Comparison of ENCODE assay signal across 29 cellular contexts in the genomic region with DNA sequence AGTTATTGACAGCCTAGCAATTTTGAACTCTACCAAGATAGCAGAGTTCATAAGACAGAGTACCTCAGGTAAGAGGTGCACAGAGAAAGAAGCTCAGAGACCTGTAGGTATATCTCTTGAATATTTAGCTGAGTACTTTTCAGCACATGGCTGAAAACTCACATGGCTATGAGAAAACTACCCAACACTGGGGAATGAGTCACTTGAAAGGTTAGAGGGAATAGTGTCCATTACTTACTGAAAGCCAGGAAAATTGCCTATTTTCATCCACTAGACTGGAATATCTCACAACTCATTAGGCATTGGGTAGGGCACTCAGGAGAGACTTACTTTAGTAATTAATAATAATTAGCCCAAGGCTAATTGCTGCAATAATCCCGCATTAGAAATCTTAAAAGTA. TPM values are rescaled to one million over a fixed set of nuclear protein-coding genes. Genes with fewer than 3 reads are reported as not detected.
"Had no signal": no experiment of that assay in that cellular context is flagged by ENCODE, and none has a peak within 500 bp of the region (broad histone marks: within the 10 kb centered on the region; RNA-seq: fewer than 3 reads in every experiment).

No MANE protein-coding gene starts in this region.

- ATAC-seq: activated naive CD4-positive, alpha-beta T cell treated with anti-CD3 and anti-CD28 coated beads, Interleukin-2, amount 50 U/mL, for 72 hours; activated naive CD8-positive, alpha-beta T cell treated with anti-CD3 and anti-CD28 coated beads, Interleukin-2, amount 50 U/mL, for 24 hours; activated T-cell treated with anti-CD3 and anti-CD28 coated beads, Interleukin-2, amount 50 U/mL, for 4 hours; body of pancreas; T-cell had no signal

- H3K36me3 ChIP-seq: ascending aorta had no signal

- H3K9me3 ChIP-seq: ascending aorta, body of pancreas had no signal

- DNase-seq: activated CD4-positive, alpha-beta memory T cell treated with anti-CD3 and anti-CD28 coated beads for 36 hours; activated CD4-positive, alpha-beta T cell treated with anti-CD3 and anti-CD28 coated beads, Interleukin-2, amount 10 ng/mL, durations not matched to agents 7 days and 5 days; activated CD4-positive, CD25-positive, alpha-beta regulatory T cell; activated CD8-positive, alpha-beta memory T cell treated with anti-CD3 and anti-CD28 coated beads for 24 hours; activated effector memory CD4-positive, alpha-beta T cell treated with anti-CD3 and anti-CD28 coated beads, Interleukin-2, amount 50 U/mL, for 16 hours; activated naive CD4-positive, alpha-beta T cell treated with Interleukin-2 at 50 U/mL for 16 hours; activated naive CD8-positive, alpha-beta T cell treated with anti-CD3 and anti-CD28 coated beads, Interleukin-2, amount 50 U/mL, for 24 hours; activated T-cell treated with anti-CD3 and anti-CD28 coated beads, Interleukin-2, amount 50 U/mL, for 4 hours; amniotic stem cell; body of pancreas; central memory CD4-positive, alpha-beta T cell; MG63; MV-4-11; NCI-H1092 treated with DMSO at 0.1 percent for 48 hours; NCI-H1417 treated with DMSO at 0.1 percent for 48 hours; NCI-H1694; NCI-H2029; NCI-H345; NCI-H510A; NCI-H526 treated with DMSO at 0.1 percent for 48 hours; NCI-H82; SIG-M5; T-cell; T-helper 2 cell; T1000 had no signal

- H3K4me1 ChIP-seq: ascending aorta, body of pancreas had no signal

- H3K27me3 ChIP-seq: ascending aorta, body of pancreas, MG63 had no signal

- H3K27ac ChIP-seq: ascending aorta, body of pancreas, SK-N-MC, VCaP had no signal

- H3K4me3 ChIP-seq: ascending aorta, body of pancreas, MG63, SK-N-MC had no signal

RNA-seq across cellular contexts. Expression of gene TSLP, which starts 8.3 kb away (rescaled TPM):
- total RNA-seq: ascending aorta had no signal
